In genomic region chr21:27817061-27817460, GRCh38 we compare ENCODE assay signal across 21 cellular contexts.
DNase-seq lines count a peak whose midpoint lies in the region; TF ChIP-seq lines count a peak whose summit lies in the region.
"Had no signal": no experiment of that assay in that cellular context is flagged by ENCODE, and none has a peak within 500 bp of the region (broad histone marks: within the 10 kb centered on the region; RNA-seq: fewer than 3 reads in every experiment).

No MANE protein-coding gene starts in this region.

- no peaks in the 10 kb centered on the region for H3K27me3 Mint-ChIP-seq in T-helper 2 cell treated with Interferon-gamma antibody and Interleukin-4, amounts not matched to agents 5 μg/mL and 100 μg/mL, for 36 hours (ENCODE audit: low read depth)
- no peaks in the 10 kb centered on the region for H3K27me3 Mint-ChIP-seq in H9 (ENCODE audit: low read depth)
- H3K27me3 Mint-ChIP-seq in activated naive CD4-positive, alpha-beta T cell treated with anti-CD3 and anti-CD28 coated beads for 36 hours (ENCODE audit: low read depth) = no peaks in the 10 kb centered on the region
- H3K27me3 Mint-ChIP-seq: stimulated activated naive CD8-positive, alpha-beta T cell treated with anti-CD3 and anti-CD28 coated beads, Interleukin-15, amount 100 ng/mL, for 72 hours had no signal

- H3K4ac ChIP-seq in H9 (ENCODE audit: low read depth, low read length) = no peak overlapping the region

- DNase-seq in M059J (ENCODE audit: low read depth) (peak; percentile 56), fibroblast of lung (ENCODE audit: low read depth in 2 of 2) (no peak), iris pigment epithelial cell (ENCODE audit: low read depth) (peak; percentile 16), H9 (no peak), NCI-H2107 (lab: John Stamatoyannopoulos, UW) (no peak)
- DNase-seq in T-helper 2 cell treated with Interferon-gamma antibody and Interleukin-4, amounts not matched to agents 5 μg/mL and 100 μg/mL, for 36 hours (ENCODE audit: low spot score) = no peak
- DNase-seq in activated naive CD4-positive, alpha-beta T cell treated with anti-CD3 and anti-CD28 coated beads for 36 hours = no peak
- DNase-seq: activated CD4-positive, alpha-beta T cell treated with anti-CD3 and anti-CD28 coated beads, Interleukin-2, amount 50 U/mL, for 4 hours; activated gamma-delta T cell treated with Interleukin-2 at 50 U/mL for 16 hours; effector CD8-positive, alpha-beta T cell; foreskin fibroblast; kidney glomerular epithelial cell; NCI-H2029; NCI-H446 treated with DMSO at 0.1 percent for 48 hours; ovary; stimulated activated naive CD8-positive, alpha-beta T cell treated with anti-CD3 and anti-CD28 coated beads, Interleukin-15, amount 100 ng/mL, for 72 hours; T-helper 1 cell had no signal

- no peak overlapping the region for H3T11ph ChIP-seq in H9 (ENCODE audit: low read length)

- no peaks in the 10 kb centered on the region for H3K79me2 ChIP-seq in fibroblast of lung (ENCODE audit: control insufficient read depth, insufficient read depth, low read length)
- no peaks in the 10 kb centered on the region for H3K79me2 ChIP-seq in H9 (ENCODE audit: insufficient read depth, low read length)

- H3K23me2 ChIP-seq in H9 (ENCODE audit: insufficient read length, low read depth, low read length, poor library complexity, severe bottlenecking) = no peaks in the 10 kb centered on the region

- no peaks in the 10 kb centered on the region for H3K36me3 Mint-ChIP-seq in T-helper 2 cell treated with Interferon-gamma antibody and Interleukin-4, amounts not matched to agents 5 μg/mL and 100 μg/mL, for 36 hours (ENCODE audit: low read depth)
- H3K36me3 Mint-ChIP-seq in H9 (ENCODE audit: insufficient read depth in 1 of 3, low read depth in 3 of 3) = no peaks in the 10 kb centered on the region
- no peaks in the 10 kb centered on the region for H3K36me3 Mint-ChIP-seq in activated naive CD4-positive, alpha-beta T cell treated with anti-CD3 and anti-CD28 coated beads for 36 hours (ENCODE audit: low read depth)

- no peak overlapping the region for H2BK120ac ChIP-seq in H9 (ENCODE audit: low read depth, low read length, poor library complexity, severe bottlenecking)

- H3K79me1 ChIP-seq in H9 (ENCODE audit: insufficient read depth, low read depth, low read length, poor library complexity, severe bottlenecking) = no peaks in the 10 kb centered on the region

- H3K4me3 Mint-ChIP-seq in T-helper 2 cell treated with Interferon-gamma antibody and Interleukin-4, amounts not matched to agents 5 μg/mL and 100 μg/mL, for 36 hours = no peak overlapping the region
- H3K4me3 Mint-ChIP-seq in H9 = no peak overlapping the region
- no peak overlapping the region for H3K4me3 Mint-ChIP-seq in activated naive CD4-positive, alpha-beta T cell treated with anti-CD3 and anti-CD28 coated beads for 36 hours
- H3K4me3 Mint-ChIP-seq: stimulated activated naive CD8-positive, alpha-beta T cell treated with anti-CD3 and anti-CD28 coated beads, Interleukin-15, amount 100 ng/mL, for 72 hours had no signal

- H3K4me3 ChIP-seq in fibroblast of lung (replicated peaks in 1 of 4; ENCODE audit: control extremely low read depth in 1 of 4, insufficient read depth in 1 of 4, low read depth in 3 of 4, low read length in 4 of 4) (no peak overlapping the region), rectal smooth muscle tissue (ENCODE audit: low read length) (no peak overlapping the region)
- H3K4me3 ChIP-seq: A549, ascending aorta, ovary had no signal

- H3K27me3 ChIP-seq in fibroblast of lung (ENCODE audit: control insufficient read depth, insufficient read depth, low read length) (no peaks in the 10 kb centered on the region), rectal smooth muscle tissue (ENCODE audit: control insufficient read depth, insufficient read depth, low read length) (no peaks in the 10 kb centered on the region), H9 (ENCODE audit: insufficient read depth, low read length) (no peaks in the 10 kb centered on the region)
- H3K27me3 ChIP-seq: ascending aorta, ovary had no signal

- no peak overlapping the region for H4K8ac ChIP-seq in H9 (replicated peaks; ENCODE audit: insufficient read length, low read depth, low read length)

- no peak overlapping the region for H3K27ac ChIP-seq in fibroblast of lung (ENCODE audit: insufficient read depth, low read length)
- peak overlapping the region; percentile 72 for H3K27ac ChIP-seq in rectal smooth muscle tissue (ENCODE audit: low read depth, low read length)
- no peak overlapping the region for H3K27ac ChIP-seq in H9 (ENCODE audit: insufficient read length, low read depth, low read length)
- H3K27ac ChIP-seq: A549, ascending aorta, C4-2B, ovary had no signal

- H3K36me3 ChIP-seq in fibroblast of lung (ENCODE audit: control insufficient read depth, insufficient read depth, low read length) (no peaks in the 10 kb centered on the region), rectal smooth muscle tissue (ENCODE audit: control insufficient read depth, insufficient read depth, low read length) (no peaks in the 10 kb centered on the region)
- H3K36me3 ChIP-seq: ascending aorta, ovary had no signal

- TF ChIP-seq CTCF in fibroblast of lung (conservative IDR thresholded peaks at IDR 0.05 in 1 of 2, IDR thresholded peaks at IDR 0.05 in 1 of 2; ENCODE audit: low read depth in 1 of 2, low read length in 2 of 2) (no peak), H9 (conservative IDR thresholded peaks at IDR 0.05) (no peak)

- H3K23ac ChIP-seq in H9 (ENCODE audit: insufficient read length, low read depth, low read length) = no peak overlapping the region

- no peak overlapping the region for H3K14ac ChIP-seq in H9 (ENCODE audit: insufficient read depth, low read length)

- intact Hi-C loops in activated naive CD4-positive, alpha-beta T cell treated with anti-CD3 and anti-CD28 coated beads for 36 hours (cut with micrococcal nuclease) = no loop called here

- H3K4me1 ChIP-seq in fibroblast of lung (ENCODE audit: control insufficient read depth, extremely low read depth, insufficient read depth, low read length) (no peaks in the 10 kb centered on the region), rectal smooth muscle tissue (ENCODE audit: control insufficient read depth, insufficient read depth, low read length) (peaks cover 24% of the 10 kb centered on the region), H9 (ENCODE audit: insufficient read depth, low read length) (no peaks in the 10 kb centered on the region)
- H3K4me1 ChIP-seq: A549, ascending aorta had no signal

- H3K9ac ChIP-seq in fibroblast of lung (ENCODE audit: insufficient read depth, low read length) (no peak overlapping the region), rectal smooth muscle tissue (ENCODE audit: low read length) (no peak overlapping the region), H9 (ENCODE audit: extremely low read depth, insufficient read length, low read length) (no peak overlapping the region)

- no CpG with 5 or more reads among the region's 1 CpG for WGBS in H9 (ENCODE audit: extremely low coverage, insufficient read length, low lambda C conversion rate)

- no peak overlapping the region for H4K91ac ChIP-seq in H9 (ENCODE audit: insufficient read length, low read depth, low read length)

- no peak overlapping the region for H2AK5ac ChIP-seq in H9 (ENCODE audit: insufficient read length, low read length)

- CTCF ChIA-PET in activated naive CD4-positive, alpha-beta T cell treated with anti-CD3 and anti-CD28 coated beads for 36 hours (lab: Charles Lee) = no interaction called here

- H2BK20ac ChIP-seq in H9 (ENCODE audit: low read depth, low read length, poor library complexity, severe bottlenecking) = no peak overlapping the region

- H3K4me2 ChIP-seq in fibroblast of lung (ENCODE audit: extremely low read depth, insufficient read depth, low read length) = no peak overlapping the region
- no peak overlapping the region for H3K4me2 ChIP-seq in H9 (ENCODE audit: insufficient read depth, insufficient read length, low read length)
- H3K4me2 ChIP-seq: A549 had no signal

- H2AFZ ChIP-seq in fibroblast of lung (ENCODE audit: low read length) (peak overlapping the region; percentile 46), H9 (ENCODE audit: low read length) (no peak overlapping the region)

- H3K4me1 Mint-ChIP-seq in T-helper 2 cell treated with Interferon-gamma antibody and Interleukin-4, amounts not matched to agents 5 μg/mL and 100 μg/mL, for 36 hours (ENCODE audit: low read depth) = no peaks in the 10 kb centered on the region
- H3K4me1 Mint-ChIP-seq in H9 = no peaks in the 10 kb centered on the region
- H3K4me1 Mint-ChIP-seq in activated naive CD4-positive, alpha-beta T cell treated with anti-CD3 and anti-CD28 coated beads for 36 hours (ENCODE audit: low read depth) = no peaks in the 10 kb centered on the region
- H3K4me1 Mint-ChIP-seq: stimulated activated naive CD8-positive, alpha-beta T cell treated with anti-CD3 and anti-CD28 coated beads, Interleukin-15, amount 100 ng/mL, for 72 hours had no signal

- no peak overlapping the region for H2BK5ac ChIP-seq in H9 (ENCODE audit: insufficient read length, low read length)

- H3K56ac ChIP-seq in H9 (ENCODE audit: insufficient read length, low read depth, low read length) = no peak overlapping the region

- H2BK15ac ChIP-seq in H9 (ENCODE audit: low read depth, low read length) = no peak overlapping the region

- H3K9me3 ChIP-seq in fibroblast of lung (ENCODE audit: control insufficient read depth, insufficient read depth, low read depth, low read length) = no peaks in the 10 kb centered on the region
- H3K9me3 ChIP-seq in H9 (ENCODE audit: control insufficient read depth, low read depth, low read length) = no peaks in the 10 kb centered on the region
- H3K9me3 ChIP-seq: A549, ascending aorta, ovary had no signal

- H3K27ac Mint-ChIP-seq in T-helper 2 cell treated with Interferon-gamma antibody and Interleukin-4, amounts not matched to agents 5 μg/mL and 100 μg/mL, for 36 hours = no peak overlapping the region
- no peak overlapping the region for H3K27ac Mint-ChIP-seq in H9
- H3K27ac Mint-ChIP-seq in activated naive CD4-positive, alpha-beta T cell treated with anti-CD3 and anti-CD28 coated beads for 36 hours = no peak overlapping the region
- H3K27ac Mint-ChIP-seq: stimulated activated naive CD8-positive, alpha-beta T cell treated with anti-CD3 and anti-CD28 coated beads, Interleukin-15, amount 100 ng/mL, for 72 hours had no signal

- no peak overlapping the region for H4K5ac ChIP-seq in H9 (ENCODE audit: insufficient read length, low read depth, low read length)

- no peak overlapping the region for H3K18ac ChIP-seq in H9 (ENCODE audit: insufficient read length, low read depth, low read length)

- peaks cover 9% of the 10 kb centered on the region for H3K9me3 Mint-ChIP-seq in T-helper 2 cell treated with Interferon-gamma antibody and Interleukin-4, amounts not matched to agents 5 μg/mL and 100 μg/mL, for 36 hours
- H3K9me3 Mint-ChIP-seq in H9 = no peaks in the 10 kb centered on the region; a peak in 2 of 5 replicates
- peaks cover 2% of the 10 kb centered on the region for H3K9me3 Mint-ChIP-seq in activated naive CD4-positive, alpha-beta T cell treated with anti-CD3 and anti-CD28 coated beads for 36 hours

- H2BK12ac ChIP-seq in H9 (ENCODE audit: insufficient read length, low read depth, low read length) = no peak overlapping the region

- H4K20me1 ChIP-seq in fibroblast of lung (ENCODE audit: control insufficient read depth, extremely low read depth, insufficient read depth, low read length) (no peaks in the 10 kb centered on the region), H9 (ENCODE audit: control insufficient read depth, insufficient read depth, insufficient read length) (no peaks in the 10 kb centered on the region)

Comparison
In these comparisons a context has a peak if more than half of its experiments do, and no peak if none do; other contexts are left out.
1. DNase-seq: peak in M059J (single experiment) and iris pigment epithelial cell (single experiment); none in fibroblast of lung (0 of 2), T-helper 2 cell treated with Interferon-gamma antibody and Interleukin-4, amounts not matched to agents 5 μg/mL and 100 μg/mL, for 36 hours (single experiment), H9 (single experiment), NCI-H2107 (single experiment) and activated naive CD4-positive, alpha-beta T cell treated with anti-CD3 and anti-CD28 coated beads for 36 hours (single experiment).